ENCODE assay signal across 21 cellular contexts in the genomic region with DNA sequence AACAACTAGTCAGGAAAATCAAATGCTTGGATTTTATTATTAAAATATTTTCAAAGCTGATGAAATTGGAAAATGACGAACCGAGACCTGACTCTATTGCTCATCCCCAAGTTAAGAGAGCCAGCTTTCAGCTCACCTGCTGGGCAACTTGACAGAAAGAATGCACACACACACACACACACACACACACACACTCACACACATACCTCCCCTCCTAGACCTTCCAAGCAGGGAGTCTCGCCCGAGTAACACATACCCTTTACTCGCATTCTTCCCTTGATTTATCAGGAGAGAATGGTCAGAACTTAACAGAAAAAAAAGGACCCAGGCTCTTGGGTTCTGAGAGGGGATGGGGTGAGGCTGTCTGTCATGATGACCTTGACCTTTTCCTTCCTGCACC. TPM values are rescaled to one million over a fixed set of nuclear protein-coding genes. Genes with fewer than 3 reads are reported as not detected.
DNase-seq lines count a peak whose midpoint lies in the region; ATAC-seq and TF ChIP-seq lines count a peak whose summit lies in the region.
"Had no signal": no experiment of that assay in that cellular context is flagged by ENCODE, and none has a peak within 500 bp of the region (broad histone marks: within the 10 kb centered on the region; RNA-seq: fewer than 3 reads in every experiment).

No MANE protein-coding gene starts in this region.

- TF ChIP-seq POLR2A in suprapubic skin (IDR thresholded peaks at IDR 0.05), result no peak

- no peak for ATAC-seq in right cardiac atrium
- ATAC-seq in heart right ventricle, result no peak
- ATAC-seq in WTC11, result no peak
- ATAC-seq: PC-3 had no signal

- TF ChIP-seq CTCF in heart right ventricle (IDR thresholded peaks at IDR 0.05) (no peak), WTC11 (IDR thresholded peaks at IDR 0.05) (no peak), suprapubic skin (IDR thresholded peaks at IDR 0.05) (no peak), mesothelial cell of epicardium (IDR thresholded peaks at IDR 0.05; ENCODE audit: unreplicated experiment) (no peak)

- H3K27ac ChIP-seq in right cardiac atrium (ENCODE audit: low read length), result no peak overlapping the region
- no peak overlapping the region for H3K27ac ChIP-seq in heart right ventricle
- no peak overlapping the region for H3K27ac ChIP-seq in suprapubic skin
- H3K27ac ChIP-seq: HL-60 had no signal

- H3K9me3 ChIP-seq in right cardiac atrium (ENCODE audit: control insufficient read depth, low read length), result no peaks in the 10 kb centered on the region
- no peaks in the 10 kb centered on the region for H3K9me3 ChIP-seq in heart right ventricle
- H3K9me3 ChIP-seq in suprapubic skin, result no peaks in the 10 kb centered on the region
- H3K9me3 ChIP-seq: HAP-1 had no signal

- no peaks in the 10 kb centered on the region for H3K4me1 ChIP-seq in right cardiac atrium (ENCODE audit: control insufficient read depth, insufficient read depth, low read length)
- H3K4me1 ChIP-seq in heart right ventricle, result peaks cover 0 to 8% (median 4%) of the 10 kb centered on the region in 9 donors
- H3K4me1 ChIP-seq in suprapubic skin, result peaks cover 9% of the 10 kb centered on the region
- H3K4me1 ChIP-seq: HAP-1 had no signal

- no peaks in the 10 kb centered on the region for H3K9me3 Mint-ChIP-seq in WTC11
- no peaks in the 10 kb centered on the region for H3K9me3 Mint-ChIP-seq in mesothelial cell of epicardium
- H3K9me3 Mint-ChIP-seq: CD4-positive, alpha-beta T cell had no signal

- H3K27me3 Mint-ChIP-seq in WTC11 (ENCODE audit: low read depth) (peaks cover 9% of the 10 kb centered on the region), mesothelial cell of epicardium (ENCODE audit: low read depth) (peaks cover 2% of the 10 kb centered on the region)

- CTCF ChIA-PET in WTC11 (lab: Charles Lee), result interaction anchor here (4.7 kb wide), 1 partner anchor 309 kb away, joined by 18 read pairs; no protein-coding TSS in a partner anchor

- DNase-seq in right cardiac atrium (peak in 2 of 3 donors; percentile 7 to 14), heart right ventricle (no peak), WTC11 (ENCODE audit: low spot score) (peak; percentile 28), left kidney (ENCODE audit: low read depth, low spot score) (peak; percentile 60), suprapubic skin (ENCODE audit: low spot score in 2 of 2) (peak; percentile 29 to 47), NCI-H1417 treated with DMSO at 0.1 percent for 48 hours (lab: John Stamatoyannopoulos, UW) (no peak), mesothelial cell of epicardium (ENCODE audit: low spot score in 2 of 2, unreplicated experiment in 2 of 2) (no peak), GDM1 (lab: John Stamatoyannopoulos, UW) (no peak)
- DNase-seq: DMS53, EL, Karpas-422, NCI-H1436, NCI-H1930, NCI-H345, NCI-H524 treated with DMSO at 0.1 percent for 48 hours, PC-3 had no signal

- H3K4me1 Mint-ChIP-seq in WTC11 (peaks cover 25% of the 10 kb centered on the region), mesothelial cell of epicardium (peaks cover 15% of the 10 kb centered on the region)

- POLR2A ChIA-PET in WTC11 (lab: Charles Lee), result no interaction called here

- H3K4me3 Mint-ChIP-seq in WTC11, result no peak overlapping the region
- H3K4me3 Mint-ChIP-seq in mesothelial cell of epicardium, result no peak overlapping the region
- H3K4me3 Mint-ChIP-seq: CD4-positive, alpha-beta T cell had no signal

- H3K4me3 ChIP-seq in right cardiac atrium (ENCODE audit: low read length) (no peak overlapping the region), heart right ventricle (no peak overlapping the region), suprapubic skin (no peak overlapping the region)
- H3K4me3 ChIP-seq: HAP-1 had no signal

- intact Hi-C loops in right cardiac atrium (cut with DNase I) (no loop called here), heart right ventricle (cut with DNase I) (no loop called here)

- H3K36me3 Mint-ChIP-seq in WTC11, result no peaks in the 10 kb centered on the region
- H3K36me3 Mint-ChIP-seq in mesothelial cell of epicardium, result no peaks in the 10 kb centered on the region

- H3K27ac Mint-ChIP-seq in WTC11 (no peak overlapping the region), mesothelial cell of epicardium (no peak overlapping the region)
- H3K27ac Mint-ChIP-seq: CD4-positive, alpha-beta T cell had no signal

- no peaks in the 10 kb centered on the region for H3K36me3 ChIP-seq in heart right ventricle
- no peaks in the 10 kb centered on the region for H3K36me3 ChIP-seq in suprapubic skin
- H3K36me3 ChIP-seq: HAP-1 had no signal

- WGBS in right cardiac atrium, result 69% methylated on average over 5 of the region's 5 CpGs
- WGBS in heart right ventricle, 2 donors, result 69 to 76% methylated on average over 5 of the region's 5 CpGs
- WGBS in suprapubic skin, result 90% methylated on average over 5 of the region's 5 CpGs

- no peak for TF ChIP-seq EP300 in suprapubic skin (IDR thresholded peaks at IDR 0.05)

- H3K27me3 ChIP-seq in right cardiac atrium (ENCODE audit: control insufficient read depth, insufficient read depth) (no peaks in the 10 kb centered on the region), heart right ventricle (peaks cover 0 to 79% (median 56%) of the 10 kb centered on the region in 7 donors), suprapubic skin (peaks cover 32% of the 10 kb centered on the region)

TF ChIP-seq in WTC11, 78 proteins besides CTCF, POLR2A, EP300 and RAD21:
- TF ChIP-seq ZNF423 (CRISPR knock-in tag; IDR thresholded peaks at IDR 0.05) (0 out of 2 replicates have a peak, but pooled peaks have one; percentile 29), NR1H2 (CRISPR knock-in tag; IDR thresholded peaks at IDR 0.05) (no peak), MXD4 (CRISPR knock-in tag; IDR thresholded peaks at IDR 0.05; ENCODE audit: borderline replicate concordance) (no peak), OVOL2 (CRISPR knock-in tag; IDR thresholded peaks at IDR 0.05; ENCODE audit: borderline replicate concordance) (no peak), CREB1 (CRISPR knock-in tag; IDR thresholded peaks at IDR 0.05) (no peak), ZNF671 (CRISPR knock-in tag; IDR thresholded peaks at IDR 0.05) (no peak)

RNA-seq across cellular contexts. Expression of a gene that starts 19.1 kb away (rescaled TPM):
- not detected for total RNA-seq in right cardiac atrium
- polyA plus RNA-seq in right cardiac atrium, result not detected
- under 1 TPM in 1 of 10 donors, not detected in 9; 0.13 TPM for total RNA-seq in heart right ventricle
- not detected for polyA plus RNA-seq in heart right ventricle
- 17.5 to 22.5 TPM (median 20.9 TPM) in 3 replicates for total RNA-seq in WTC11 (2021)
- total RNA-seq in suprapubic skin, result 10 to 100 TPM; 32.8 to 61.2 (median 40.4) TPM
- total RNA-seq in mesothelial cell of epicardium, result 19.6 to 20.7 TPM (median 20.3 TPM) in 3 replicates
- total RNA-seq: CD4-positive, alpha-beta T cell; HT1080; MCF 10A had no signal

RNA-seq across cellular contexts. Expression of a gene that starts 41.6 kb away (rescaled TPM):
- total RNA-seq in right cardiac atrium, result 1 to 10 TPM; 2.7 to 4.1 (median 3.5) TPM
- 2.6 TPM for polyA plus RNA-seq in right cardiac atrium
- 1 to 10 TPM; 1.3 to 4.1 (median 2.9) TPM for total RNA-seq in heart right ventricle
- 1 to 10 TPM in 1 of 2 donors, under 1 TPM in 1; 0.87 to 3.7 TPM for polyA plus RNA-seq in heart right ventricle
- total RNA-seq in WTC11 (2021), result 1.2 to 1.6 TPM (median 1.5 TPM) in 3 replicates
- total RNA-seq in suprapubic skin, result 1 to 10 TPM in 3 of 4 donors, under 1 TPM in 1; 0.26 to 4.0 (median 2.6) TPM
- total RNA-seq in mesothelial cell of epicardium, result 3.0 to 4.0 TPM (median 3.3 TPM) in 3 replicates
- total RNA-seq: PC-3 had no signal

Comparison
In these comparisons a context has a peak if more than half of its experiments do, and no peak if none do; other contexts are left out.
1. DNase-seq: peak in right cardiac atrium (2 of 3), WTC11 (single experiment), left kidney (single experiment) and suprapubic skin (2 of 2); none in heart right ventricle (0 of 2), NCI-H1417 treated with DMSO at 0.1 percent for 48 hours (single experiment), mesothelial cell of epicardium (0 of 2) and GDM1 (single experiment).
2. RNA of a gene that starts 19.1 kb away (total RNA-seq): 32.8 to 61.2 TPM in suprapubic skin, 19.6 to 20.7 TPM in mesothelial cell of epicardium and 17.5 to 22.5 TPM in WTC11; not detected in right cardiac atrium and 0.13 TPM in heart right ventricle; every median in the first group is over 10 times any median in the second.